In genomic region chr11:68031136-68031459, GRCh38 we compare ENCODE assay signal across 8 cellular contexts. TPM values are rescaled to one million over a fixed set of nuclear protein-coding genes. Genes with fewer than 3 reads are reported as not detected.
DNase-seq lines count a peak whose midpoint lies in the region; ATAC-seq and TF ChIP-seq lines count a peak whose summit lies in the region.

No MANE protein-coding gene starts in this region.

- no peak overlapping the region for H4K5ac ChIP-seq in H9 (ENCODE audit: insufficient read length, low read depth, low read length)

- H3K9me3 ChIP-seq in H9 (ENCODE audit: control insufficient read depth, low read depth, low read length) (no peaks in the 10 kb centered on the region), gastroesophageal sphincter (no peaks in the 10 kb centered on the region), gastrocnemius medialis (no peaks in the 10 kb centered on the region)

- H2BK20ac ChIP-seq in H9 (ENCODE audit: low read depth, low read length, poor library complexity, severe bottlenecking): no peak overlapping the region

- H2BK12ac ChIP-seq in H9 (ENCODE audit: insufficient read length, low read depth, low read length): no peak overlapping the region

- H4K8ac ChIP-seq in H9 (replicated peaks; ENCODE audit: insufficient read length, low read depth, low read length): no peak overlapping the region

- H3K79me1 ChIP-seq in H9 (ENCODE audit: insufficient read depth, low read depth, low read length, poor library complexity, severe bottlenecking): peaks cover 5% of the 10 kb centered on the region

- H3K36me3 ChIP-seq in gastroesophageal sphincter: peaks cover 0 to 47% of the 10 kb centered on the region in 2 donors
- peaks cover 0 to 13% of the 10 kb centered on the region in 2 donors for H3K36me3 ChIP-seq in gastrocnemius medialis

- H3K4ac ChIP-seq in H9 (ENCODE audit: low read depth, low read length): no peak overlapping the region

- H3T11ph ChIP-seq in H9 (ENCODE audit: low read length): no peak overlapping the region

- no peak overlapping the region for H2BK120ac ChIP-seq in H9 (ENCODE audit: low read depth, low read length, poor library complexity, severe bottlenecking)

- H2BK15ac ChIP-seq in H9 (ENCODE audit: low read depth, low read length): no peak overlapping the region

- H2AK5ac ChIP-seq in H9 (ENCODE audit: insufficient read length, low read length): no peak overlapping the region

- ATAC-seq in gastroesophageal sphincter (no peak), gastrocnemius medialis (peak; percentile 5 to 16), GM18858 (IDR thresholded peaks at IDR 0.05; ENCODE audit: unreplicated experiment) (no peak), GM18520 (IDR thresholded peaks at IDR 0.05; ENCODE audit: unreplicated experiment) (no peak), GM21515 (IDR thresholded peaks at IDR 0.05; ENCODE audit: unreplicated experiment) (no peak)

- peak overlapping the region in 2 of 3 experiments; percentile 57 to 83; a peak in 1 of 7 replicates for H3K27ac Mint-ChIP-seq in H9

- no CpG with 5 or more reads among the region's 10 CpGs for WGBS in H9 (ENCODE audit: extremely low coverage, insufficient read length, low lambda C conversion rate)
- WGBS in gastroesophageal sphincter (ENCODE audit: low coverage in 1 of 2), 2 donors: 0 to 10% methylated on average over 3 to 10 of the region's 10 CpGs

- no peak overlapping the region for H3K14ac ChIP-seq in H9 (ENCODE audit: insufficient read depth, low read length)

- no peak overlapping the region for H3K18ac ChIP-seq in H9 (ENCODE audit: insufficient read length, low read depth, low read length)

- H3K4me1 ChIP-seq in H9 (ENCODE audit: insufficient read depth, low read length) (no peaks in the 10 kb centered on the region; the same call in 1 of the 2 replicates), gastroesophageal sphincter (peaks cover 0 to 42% (median 18%) of the 10 kb centered on the region in 3 donors), gastrocnemius medialis (peaks cover 27 to 38% of the 10 kb centered on the region in 2 donors)

- DNase-seq in H9 (no peak), gastrocnemius medialis (no peak), germinal center (ENCODE audit: low spot score) (no peak)

- H3K9ac ChIP-seq in H9 (ENCODE audit: extremely low read depth, insufficient read length, low read length): peak overlapping the region; percentile 70

- intact Hi-C loops in gastrocnemius medialis (cut with DNase I; ENCODE audit: low total_unique reads): loop anchor here (2.0 to 10.0 kb wide), 3 partner anchors 186 to 446 kb away; partner anchors contain the start of genes C11orf24 and GSTP1

- no peak for TF ChIP-seq CTCF in H9 (conservative IDR thresholded peaks at IDR 0.05)
- no peak for TF ChIP-seq CTCF in WI38 (IDR thresholded peaks at IDR 0.05; ENCODE audit: low read depth, low read length)
- TF ChIP-seq CTCF in gastroesophageal sphincter (IDR thresholded peaks at IDR 0.05): no peak
- TF ChIP-seq CTCF in gastrocnemius medialis (IDR thresholded peaks at IDR 0.05 in 4 of 5, conservative IDR thresholded peaks at IDR 0.05 in 1 of 5): no peak

- peaks cover 13 to 36% (median 26%) of the 10 kb centered on the region in 3 experiments; a peak in 6 of 7 replicates for H3K36me3 Mint-ChIP-seq in H9 (ENCODE audit: insufficient read depth in 1 of 3, low read depth in 3 of 3)

- no peak overlapping the region for H2BK5ac ChIP-seq in H9 (ENCODE audit: insufficient read length, low read length)

- no peaks in the 10 kb centered on the region for H3K9me3 Mint-ChIP-seq in H9

- no peaks in the 10 kb centered on the region for H3K27me3 ChIP-seq in H9 (ENCODE audit: insufficient read depth, low read length)
- no peaks in the 10 kb centered on the region for H3K27me3 ChIP-seq in gastroesophageal sphincter
- no peaks in the 10 kb centered on the region for H3K27me3 ChIP-seq in gastrocnemius medialis

- H3K27me3 Mint-ChIP-seq in H9 (ENCODE audit: low read depth): no peaks in the 10 kb centered on the region

- TF ChIP-seq POLR2A in gastroesophageal sphincter (IDR thresholded peaks at IDR 0.05) (no peak), gastrocnemius medialis (IDR thresholded peaks at IDR 0.05) (no peak)

- H4K91ac ChIP-seq in H9 (ENCODE audit: insufficient read length, low read depth, low read length): no peak overlapping the region

- H3K27ac ChIP-seq in H9 (ENCODE audit: insufficient read length, low read depth, low read length) (no peak overlapping the region), gastroesophageal sphincter (peak overlapping the region; percentile 85 to 92 (median 90)), gastrocnemius medialis (peak overlapping the region; percentile 90 to 97 (median 92))

- in situ Hi-C loops in gastrocnemius medialis (cut with MboI; ENCODE audit: low sequenced_read_pairs in 4 of 4): no loop called here

- peak overlapping the region; percentile 87 for H3K4me3 ChIP-seq in WI38 (ENCODE audit: low read depth, low read length)
- H3K4me3 ChIP-seq in gastroesophageal sphincter: peak overlapping the region; percentile 87 to 92
- H3K4me3 ChIP-seq in gastrocnemius medialis: peak overlapping the region; percentile 71 to 93 (median 86)

- peak overlapping the region; percentile 27 for H3K4me2 ChIP-seq in H9 (ENCODE audit: insufficient read depth, insufficient read length, low read length)

- H3K79me2 ChIP-seq in H9 (ENCODE audit: insufficient read depth, low read length): no peaks in the 10 kb centered on the region

- H3K23me2 ChIP-seq in H9 (ENCODE audit: insufficient read length, low read depth, low read length, poor library complexity, severe bottlenecking): peaks cover 8% of the 10 kb centered on the region

- H3K56ac ChIP-seq in H9 (ENCODE audit: insufficient read length, low read depth, low read length): no peak overlapping the region

- peak overlapping the region; percentile 94 to 96 for H3K4me3 Mint-ChIP-seq in H9

- H3K4me1 Mint-ChIP-seq in H9: peaks cover 22 to 24% of the 10 kb centered on the region in 2 experiments

- no peak overlapping the region for H2AFZ ChIP-seq in H9 (ENCODE audit: low read length)

- no peak for TF ChIP-seq EP300 in gastroesophageal sphincter (IDR thresholded peaks at IDR 0.05)

- no peaks in the 10 kb centered on the region for H4K20me1 ChIP-seq in H9 (ENCODE audit: control insufficient read depth, insufficient read depth, insufficient read length)

- H3K23ac ChIP-seq in H9 (ENCODE audit: insufficient read length, low read depth, low read length): no peak overlapping the region

RNA-seq across cellular contexts. Expression of gene NDUFS8, which starts 0.6 kb away (rescaled TPM):
- 213 and 214 TPM in 2 replicates for total RNA-seq in H9 (2021)
- 100 to 1,000 TPM; 145 to 203 (median 159) TPM for total RNA-seq in gastroesophageal sphincter
- total RNA-seq in gastrocnemius medialis: 100 to 1,000 TPM; 242 to 432 (median 307) TPM

RNA-seq across cellular contexts. Expression of gene TCIRG1, which starts 7.7 kb away (rescaled TPM):
- 24.4 and 27.1 TPM in 2 replicates for total RNA-seq in H9 (2021)
- 100 to 1,000 TPM in 1 of 4 donors, 10 to 100 TPM in 3; 44.5 to 140 (median 81.2) TPM for total RNA-seq in gastroesophageal sphincter
- total RNA-seq in gastrocnemius medialis: 10 to 100 TPM; 13.4 to 24.5 (median 14.1) TPM

RNA-seq across cellular contexts. Expression of gene ALDH3B1, which starts 21.0 kb away (rescaled TPM):
- total RNA-seq in H9 (2021): not detected in 2 replicates
- 10 to 100 TPM in 2 of 4 donors, 1 to 10 TPM in 2; 6.4 to 15.1 (median 11.2) TPM for total RNA-seq in gastroesophageal sphincter
- total RNA-seq in gastrocnemius medialis: 1 to 10 TPM; 2.2 to 5.1 (median 3.6) TPM

RNA-seq across cellular contexts. Expression of gene UNC93B1, which starts 27.2 kb away (rescaled TPM):
- total RNA-seq in H9 (2021): 21.7 and 23.3 TPM in 2 replicates
- 10 to 100 TPM; 12.6 to 33.0 (median 26.1) TPM for total RNA-seq in gastroesophageal sphincter
- total RNA-seq in gastrocnemius medialis: 1 to 10 TPM; 5.4 to 8.8 (median 6.4) TPM

Comparison
In these comparisons a context has a peak if more than half of its experiments do, and no peak if none do; other contexts are left out.
1. ATAC-seq: peak in gastrocnemius medialis (2 of 2); none in gastroesophageal sphincter (single experiment), GM18858 (single experiment), GM18520 (single experiment) and GM21515 (single experiment).
2. Peak in every context shown above with its lines, with median percentiles within 50 percentile points of each other: H3K4me3 ChIP-seq.